18 cellular contexts compared by ENCODE assay signal in genomic region chr1:232340448-232340847, GRCh38.
"Had no signal": no experiment of that assay in that cellular context is flagged by ENCODE, and none has a peak within 500 bp of the region (broad histone marks: within the 10 kb centered on the region; RNA-seq: fewer than 3 reads in every experiment).

No MANE protein-coding gene starts in this region.

- H3K27me3 ChIP-seq: adrenal gland, left lung, right atrium auricular region, tibial artery had no signal

- H3K9me3 ChIP-seq: adrenal gland, right atrium auricular region, tibial artery had no signal

- H3K4me1 ChIP-seq: adrenal gland, left lung, right atrium auricular region, tibial artery had no signal

- DNase-seq: activated CD4-positive, CD25-positive, alpha-beta regulatory T cell treated with anti-CD3 and anti-CD28 coated beads, Interleukin-2, amount 50 U/mL, for 72 hours; activated gamma-delta T cell; adrenal gland; caudate nucleus; effector memory CD8-positive, alpha-beta T cell; hypothalamus; kidney; left lung; mucosa of descending colon; naive B cell; stimulated activated CD4-positive, alpha-beta T cell treated with anti-CD3 and anti-CD28 coated beads, Interleukin-2, amount 100 ng/mL, for 24 hours; stimulated activated naive CD4-positive, alpha-beta T cell treated with Interleukin-2 at 50 U/mL for 16 hours; substantia nigra; T-helper 1 cell; T1000; tibial artery had no signal

- H3K36me3 ChIP-seq: adrenal gland, left lung, right atrium auricular region, tibial artery had no signal

- H3K27ac ChIP-seq: adrenal gland, left lung, right atrium auricular region, tibial artery had no signal

- ATAC-seq: activated naive CD4-positive, alpha-beta T cell treated with anti-CD3 and anti-CD28 coated beads, Interleukin-2, amount 50 U/mL, for 72 hours; effector memory CD8-positive, alpha-beta T cell; left lung; mucosa of descending colon had no signal

- H3K4me3 ChIP-seq: adrenal gland, left lung, mucosa of descending colon, right atrium auricular region, tibial artery had no signal
